In the genomic region with DNA sequence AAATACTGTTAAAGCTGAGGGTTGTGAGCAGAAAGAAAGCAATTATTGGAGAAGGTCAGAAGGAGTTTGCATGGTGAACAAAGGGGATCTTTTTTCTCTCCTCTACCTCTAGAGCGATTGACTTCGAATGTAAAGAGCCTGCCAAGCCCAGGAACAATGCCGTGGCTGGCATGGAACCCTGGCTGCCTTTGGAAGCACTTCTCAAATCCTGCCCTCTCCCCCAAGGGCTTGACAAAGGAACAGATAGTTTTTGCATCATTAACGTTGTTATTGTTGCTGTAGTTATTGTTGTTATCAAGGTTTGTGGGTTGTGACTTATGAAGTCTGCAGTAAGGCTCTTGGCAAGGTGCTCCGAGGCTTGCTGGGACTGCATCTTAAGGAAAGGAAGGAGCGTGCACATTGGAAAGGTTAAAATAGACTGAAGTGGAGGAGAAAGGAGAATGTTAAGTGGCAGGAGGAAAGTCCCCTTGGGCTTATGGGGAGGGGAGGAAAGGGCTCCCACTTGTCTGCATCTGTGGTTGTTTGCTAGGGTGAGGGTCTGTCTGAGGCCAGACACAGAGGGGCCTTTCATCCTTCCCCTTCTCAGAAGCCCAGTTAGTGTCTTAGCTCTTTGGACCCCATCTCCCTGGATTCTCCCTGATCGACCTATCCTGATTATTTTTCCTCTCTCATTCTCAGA, we compare ENCODE assay signal across 1 cellular context.
TF ChIP-seq lines count a peak whose summit lies in the region.

No MANE protein-coding gene starts in this region.

TF ChIP-seq in endothelial cell of umbilical vein, 7 proteins besides CTCF, POLR2A, EP300 and RAD21 (continued from another document):
- TF ChIP-seq, protein P1, sequence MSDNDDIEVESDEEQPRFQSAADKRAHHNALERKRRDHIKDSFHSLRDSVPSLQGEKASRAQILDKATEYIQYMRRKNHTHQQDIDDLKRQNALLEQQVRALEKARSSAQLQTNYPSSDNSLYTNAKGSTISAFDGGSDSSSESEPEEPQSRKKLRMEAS (IDR thresholded peaks at IDR 0.05; ENCODE audit: insufficient read depth, insufficient read length): no peak
